2 cellular contexts compared by ENCODE assay signal in genomic region chr20:4861961-4862360, GRCh38.
TF ChIP-seq lines count a peak whose summit lies in the region.

No MANE protein-coding gene starts in this region.

TF ChIP-seq in HEK293, 187 proteins besides CTCF, POLR2A, EP300 and RAD21:
- TF ChIP-seq REST (tag by site-specific recombination; IDR thresholded peaks at IDR 0.05) (peak; percentile 28; the same call in 1 of the 2 replicates), ZNF16 (tag by site-specific recombination; IDR thresholded peaks at IDR 0.05; ENCODE audit: low read depth) (no peak), ZFP69B (tag by site-specific recombination; IDR thresholded peaks at IDR 0.05) (no peak)
TF ChIP-seq in HEK293: peak in this region for 1.

TF ChIP-seq in GM12878, 131 proteins besides CTCF, POLR2A, EP300 and RAD21 (continued from another document):
- peak; percentile 43; the same call in 1 of the 2 replicates for TF ChIP-seq REST (IDR thresholded peaks at IDR 0.05; ENCODE audit: low read depth, low read length)
- no peak for TF ChIP-seq CEBPB (IDR thresholded peaks at IDR 0.05; ENCODE audit: borderline replicate concordance in 1 of 2, low read depth in 2 of 2, low read length in 2 of 2)
- TF ChIP-seq CREB1 (IDR thresholded peaks at IDR 0.05; ENCODE audit: low read depth), result no peak
- no peak for TF ChIP-seq RFX5 (IDR thresholded peaks at IDR 0.05; ENCODE audit: low read depth, low read length)
- no peak for TF ChIP-seq ZNF592 (IDR thresholded peaks at IDR 0.05)
- no peak for TF ChIP-seq MEF2A (IDR thresholded peaks at IDR 0.05; ENCODE audit: insufficient read depth, low read depth, low read length)
- TF ChIP-seq ZNF217 (IDR thresholded peaks at IDR 0.05), result no peak
